In the genomic region with DNA sequence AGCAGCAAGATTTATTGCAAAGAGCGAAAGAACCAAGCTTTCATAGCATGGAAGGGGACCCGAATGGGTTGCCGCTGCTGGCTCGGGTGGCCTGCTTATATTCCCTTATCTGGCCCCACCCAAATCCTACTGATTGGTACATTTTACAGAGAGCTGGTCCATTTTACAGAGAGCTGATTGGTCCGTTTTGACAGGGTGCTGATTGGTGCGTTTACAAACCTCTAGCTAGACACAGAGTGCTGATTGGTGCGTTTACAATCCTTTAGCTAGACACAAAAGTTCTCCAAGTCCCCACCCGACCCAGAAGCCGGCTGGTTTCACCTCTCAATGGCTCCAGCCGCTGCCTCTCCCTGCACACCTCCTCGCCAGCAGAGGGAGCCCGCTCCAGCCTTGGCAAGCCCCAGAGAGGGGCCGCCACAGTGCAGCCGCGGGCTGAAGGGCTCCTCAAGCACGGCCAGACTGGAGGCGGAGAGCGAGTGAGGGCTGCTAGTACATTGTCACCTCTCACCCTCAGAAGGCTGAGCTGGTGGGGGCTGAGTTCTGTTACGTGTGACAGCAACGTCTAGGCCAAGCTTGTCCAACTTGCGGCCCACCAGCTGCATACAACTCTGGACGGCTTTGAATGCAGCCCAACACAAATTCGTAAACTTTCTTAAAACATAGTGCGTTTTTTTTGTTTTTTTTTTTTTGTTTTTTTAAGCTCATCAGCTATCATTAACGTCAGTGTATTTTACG, we compare ENCODE assay signal across 1 cellular context.
TF ChIP-seq lines count a peak whose summit lies in the region.

No MANE protein-coding gene starts in this region.

TF ChIP-seq in HepG2, 621 proteins besides CTCF, POLR2A, EP300 and RAD21 (continued from another document and continues in another):
- TF ChIP-seq, protein P1, sequence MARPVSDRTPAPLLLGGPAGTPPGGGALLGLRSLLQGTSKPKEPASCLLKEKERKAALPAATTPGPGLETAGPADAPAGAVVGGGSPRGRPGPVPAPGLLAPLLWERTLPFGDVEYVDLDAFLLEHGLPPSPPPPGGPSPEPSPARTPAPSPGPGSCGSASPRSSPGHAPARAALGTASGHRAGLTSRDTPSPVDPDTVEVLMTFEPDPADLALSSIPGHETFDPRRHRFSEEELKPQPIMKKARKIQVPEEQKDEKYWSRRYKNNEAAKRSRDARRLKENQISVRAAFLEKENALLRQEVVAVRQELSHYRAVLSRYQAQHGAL (CRISPR knock-in tag; IDR thresholded peaks at IDR 0.05; ENCODE audit: not compliant biosample characterization) = no peak
- TF ChIP-seq, protein P2, sequence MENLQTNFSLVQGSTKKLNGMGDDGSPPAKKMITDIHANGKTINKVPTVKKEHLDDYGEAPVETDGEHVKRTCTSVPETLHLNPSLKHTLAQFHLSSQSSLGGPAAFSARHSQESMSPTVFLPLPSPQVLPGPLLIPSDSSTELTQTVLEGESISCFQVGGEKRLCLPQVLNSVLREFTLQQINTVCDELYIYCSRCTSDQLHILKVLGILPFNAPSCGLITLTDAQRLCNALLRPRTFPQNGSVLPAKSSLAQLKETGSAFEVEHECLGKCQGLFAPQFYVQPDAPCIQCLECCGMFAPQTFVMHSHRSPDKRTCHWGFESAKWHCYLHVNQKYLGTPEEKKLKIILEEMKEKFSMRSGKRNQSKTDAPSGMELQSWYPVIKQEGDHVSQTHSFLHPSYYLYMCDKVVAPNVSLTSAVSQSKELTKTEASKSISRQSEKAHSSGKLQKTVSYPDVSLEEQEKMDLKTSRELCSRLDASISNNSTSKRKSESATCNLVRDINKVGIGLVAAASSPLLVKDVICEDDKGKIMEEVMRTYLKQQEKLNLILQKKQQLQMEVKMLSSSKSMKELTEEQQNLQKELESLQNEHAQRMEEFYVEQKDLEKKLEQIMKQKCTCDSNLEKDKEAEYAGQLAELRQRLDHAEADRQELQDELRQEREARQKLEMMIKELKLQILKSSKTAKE (CRISPR knock-in tag; IDR thresholded peaks at IDR 0.05; ENCODE audit: borderline replicate concordance) = no peak
- TF ChIP-seq ZNF652 (CRISPR knock-in tag; IDR thresholded peaks at IDR 0.05; ENCODE audit: borderline replicate concordance, low read depth) (0 out of 2 replicates have a peak, but pooled peaks have one; percentile 5), ZNF468 (CRISPR knock-in tag; IDR thresholded peaks at IDR 0.05) (no peak), ZBTB38 (CRISPR knock-in tag; IDR thresholded peaks at IDR 0.05) (peak; percentile 42; the same call in 1 of the 2 replicates), RFX1 (IDR thresholded peaks at IDR 0.05) (no peak), HNF4G (IDR thresholded peaks at IDR 0.05; ENCODE audit: borderline replicate concordance, low read depth, low read length) (no peak), HNF4G (CRISPR knock-in tag; IDR thresholded peaks at IDR 0.05; ENCODE audit: borderline replicate concordance, low read depth) (no peak), ZNF567 (CRISPR knock-in tag; IDR thresholded peaks at IDR 0.05; ENCODE audit: borderline replicate concordance) (0 out of 2 replicates have a peak, but pooled peaks have one; percentile 35), ZNF598 (CRISPR knock-in tag; IDR thresholded peaks at IDR 0.05; ENCODE audit: borderline replicate concordance) (peak; percentile 81; the same call in 1 of the 2 replicates), SALL1 (CRISPR knock-in tag; IDR thresholded peaks at IDR 0.05) (peak; percentile 73), XRCC5 (optimal IDR thresholded peaks at IDR 0.05; ENCODE audit: low read length) (peak; percentile 78), RFX5 (IDR thresholded peaks at IDR 0.05; ENCODE audit: low read depth, low read length) (no peak), NFIB (CRISPR knock-in tag; IDR thresholded peaks at IDR 0.05; ENCODE audit: borderline replicate concordance) (no peak), SMAD3 (CRISPR knock-in tag; IDR thresholded peaks at IDR 0.05) (no peak), KDM5A (IDR thresholded peaks at IDR 0.05; ENCODE audit: borderline replicate concordance, low read length) (no peak), ETV6 (CRISPR knock-in tag; conservative IDR thresholded peaks at IDR 0.05) (no peak), ZNF350 (CRISPR knock-in tag; IDR thresholded peaks at IDR 0.05; ENCODE audit: borderline replicate concordance, low read depth) (peak; percentile 85; the same call in 1 of the 2 replicates), KLF15 (CRISPR knock-in tag; IDR thresholded peaks at IDR 0.05; ENCODE audit: borderline replicate concordance) (no peak), ZNF670 (CRISPR knock-in tag; IDR thresholded peaks at IDR 0.05; ENCODE audit: borderline replicate concordance) (no peak), RFXAP (CRISPR knock-in tag; IDR thresholded peaks at IDR 0.05; ENCODE audit: borderline replicate concordance) (no peak), TCF7L2 (IDR thresholded peaks at IDR 0.05; ENCODE audit: low read depth, low read length) (no peak), FOXO1 (CRISPR knock-in tag; IDR thresholded peaks at IDR 0.05) (no peak), HDAC1 (CRISPR knock-in tag; IDR thresholded peaks at IDR 0.05) (peak; percentile 21; the same call in 1 of the 2 replicates), JUN (CRISPR knock-in tag; IDR thresholded peaks at IDR 0.05) (no peak), POLR2G (IDR thresholded peaks at IDR 0.05; ENCODE audit: low read depth, low read length) (no peak), ZNF781 (CRISPR knock-in tag; IDR thresholded peaks at IDR 0.05; ENCODE audit: borderline replicate concordance, not compliant biosample characterization) (peak; percentile 48), MYC (CRISPR knock-in tag; IDR thresholded peaks at IDR 0.05; ENCODE audit: borderline replicate concordance) (no peak; the same call in 1 of the 2 replicates)
- TF ChIP-seq, protein P3, sequence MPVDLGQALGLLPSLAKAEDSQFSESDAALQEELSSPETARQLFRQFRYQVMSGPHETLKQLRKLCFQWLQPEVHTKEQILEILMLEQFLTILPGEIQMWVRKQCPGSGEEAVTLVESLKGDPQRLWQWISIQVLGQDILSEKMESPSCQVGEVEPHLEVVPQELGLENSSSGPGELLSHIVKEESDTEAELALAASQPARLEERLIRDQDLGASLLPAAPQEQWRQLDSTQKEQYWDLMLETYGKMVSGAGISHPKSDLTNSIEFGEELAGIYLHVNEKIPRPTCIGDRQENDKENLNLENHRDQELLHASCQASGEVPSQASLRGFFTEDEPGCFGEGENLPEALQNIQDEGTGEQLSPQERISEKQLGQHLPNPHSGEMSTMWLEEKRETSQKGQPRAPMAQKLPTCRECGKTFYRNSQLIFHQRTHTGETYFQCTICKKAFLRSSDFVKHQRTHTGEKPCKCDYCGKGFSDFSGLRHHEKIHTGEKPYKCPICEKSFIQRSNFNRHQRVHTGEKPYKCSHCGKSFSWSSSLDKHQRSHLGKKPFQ (CRISPR knock-in tag; IDR thresholded peaks at IDR 0.05; ENCODE audit: insufficient replicate concordance) = peak; percentile 38
- TF ChIP-seq, protein P4, sequence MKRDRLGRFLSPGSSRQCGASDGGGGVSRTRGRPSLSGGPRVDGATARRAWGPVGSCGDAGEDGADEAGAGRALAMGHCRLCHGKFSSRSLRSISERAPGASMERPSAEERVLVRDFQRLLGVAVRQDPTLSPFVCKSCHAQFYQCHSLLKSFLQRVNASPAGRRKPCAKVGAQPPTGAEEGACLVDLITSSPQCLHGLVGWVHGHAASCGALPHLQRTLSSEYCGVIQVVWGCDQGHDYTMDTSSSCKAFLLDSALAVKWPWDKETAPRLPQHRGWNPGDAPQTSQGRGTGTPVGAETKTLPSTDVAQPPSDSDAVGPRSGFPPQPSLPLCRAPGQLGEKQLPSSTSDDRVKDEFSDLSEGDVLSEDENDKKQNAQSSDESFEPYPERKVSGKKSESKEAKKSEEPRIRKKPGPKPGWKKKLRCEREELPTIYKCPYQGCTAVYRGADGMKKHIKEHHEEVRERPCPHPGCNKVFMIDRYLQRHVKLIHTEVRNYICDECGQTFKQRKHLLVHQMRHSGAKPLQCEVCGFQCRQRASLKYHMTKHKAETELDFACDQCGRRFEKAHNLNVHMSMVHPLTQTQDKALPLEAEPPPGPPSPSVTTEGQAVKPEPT (CRISPR knock-in tag; IDR thresholded peaks at IDR 0.05; ENCODE audit: low read depth) = no peak
- TF ChIP-seq, protein P5, sequence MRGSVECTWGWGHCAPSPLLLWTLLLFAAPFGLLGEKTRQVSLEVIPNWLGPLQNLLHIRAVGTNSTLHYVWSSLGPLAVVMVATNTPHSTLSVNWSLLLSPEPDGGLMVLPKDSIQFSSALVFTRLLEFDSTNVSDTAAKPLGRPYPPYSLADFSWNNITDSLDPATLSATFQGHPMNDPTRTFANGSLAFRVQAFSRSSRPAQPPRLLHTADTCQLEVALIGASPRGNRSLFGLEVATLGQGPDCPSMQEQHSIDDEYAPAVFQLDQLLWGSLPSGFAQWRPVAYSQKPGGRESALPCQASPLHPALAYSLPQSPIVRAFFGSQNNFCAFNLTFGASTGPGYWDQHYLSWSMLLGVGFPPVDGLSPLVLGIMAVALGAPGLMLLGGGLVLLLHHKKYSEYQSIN (CRISPR knock-in tag; IDR thresholded peaks at IDR 0.05; ENCODE audit: borderline replicate concordance) = no peak
- TF ChIP-seq, protein P6, sequence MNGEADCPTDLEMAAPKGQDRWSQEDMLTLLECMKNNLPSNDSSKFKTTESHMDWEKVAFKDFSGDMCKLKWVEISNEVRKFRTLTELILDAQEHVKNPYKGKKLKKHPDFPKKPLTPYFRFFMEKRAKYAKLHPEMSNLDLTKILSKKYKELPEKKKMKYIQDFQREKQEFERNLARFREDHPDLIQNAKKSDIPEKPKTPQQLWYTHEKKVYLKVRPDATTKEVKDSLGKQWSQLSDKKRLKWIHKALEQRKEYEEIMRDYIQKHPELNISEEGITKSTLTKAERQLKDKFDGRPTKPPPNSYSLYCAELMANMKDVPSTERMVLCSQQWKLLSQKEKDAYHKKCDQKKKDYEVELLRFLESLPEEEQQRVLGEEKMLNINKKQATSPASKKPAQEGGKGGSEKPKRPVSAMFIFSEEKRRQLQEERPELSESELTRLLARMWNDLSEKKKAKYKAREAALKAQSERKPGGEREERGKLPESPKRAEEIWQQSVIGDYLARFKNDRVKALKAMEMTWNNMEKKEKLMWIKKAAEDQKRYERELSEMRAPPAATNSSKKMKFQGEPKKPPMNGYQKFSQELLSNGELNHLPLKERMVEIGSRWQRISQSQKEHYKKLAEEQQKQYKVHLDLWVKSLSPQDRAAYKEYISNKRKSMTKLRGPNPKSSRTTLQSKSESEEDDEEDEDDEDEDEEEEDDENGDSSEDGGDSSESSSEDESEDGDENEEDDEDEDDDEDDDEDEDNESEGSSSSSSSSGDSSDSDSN (CRISPR knock-in tag; IDR thresholded peaks at IDR 0.05) = peak; percentile 80
- TF ChIP-seq, protein P7, sequence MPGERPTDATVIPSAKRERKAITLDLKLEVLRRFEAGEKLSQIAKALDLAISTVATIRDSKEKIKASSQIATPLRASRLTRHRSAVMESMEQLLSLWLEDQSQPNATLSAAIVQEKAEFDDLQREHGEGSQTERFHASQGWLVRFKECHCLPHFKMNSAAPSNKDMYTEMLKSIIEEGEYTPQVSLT (CRISPR knock-in tag; IDR thresholded peaks at IDR 0.05; ENCODE audit: borderline replicate concordance, low read depth) = no peak
- TF ChIP-seq, protein P8, sequence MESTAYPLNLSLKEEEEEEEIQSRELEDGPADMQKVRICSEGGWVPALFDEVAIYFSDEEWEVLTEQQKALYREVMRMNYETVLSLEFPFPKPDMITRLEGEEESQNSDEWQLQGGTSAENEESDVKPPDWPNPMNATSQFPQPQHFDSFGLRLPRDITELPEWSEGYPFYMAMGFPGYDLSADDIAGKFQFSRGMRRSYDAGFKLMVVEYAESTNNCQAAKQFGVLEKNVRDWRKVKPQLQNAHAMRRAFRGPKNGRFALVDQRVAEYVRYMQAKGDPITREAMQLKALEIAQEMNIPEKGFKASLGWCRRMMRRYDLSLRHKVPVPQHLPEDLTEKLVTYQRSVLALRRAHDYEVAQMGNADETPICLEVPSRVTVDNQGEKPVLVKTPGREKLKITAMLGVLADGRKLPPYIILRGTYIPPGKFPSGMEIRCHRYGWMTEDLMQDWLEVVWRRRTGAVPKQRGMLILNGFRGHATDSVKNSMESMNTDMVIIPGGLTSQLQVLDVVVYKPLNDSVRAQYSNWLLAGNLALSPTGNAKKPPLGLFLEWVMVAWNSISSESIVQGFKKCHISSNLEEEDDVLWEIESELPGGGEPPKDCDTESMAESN (CRISPR knock-in tag; conservative IDR thresholded peaks at IDR 0.05) = 0 out of 2 replicates have a peak, but pooled peaks have one; percentile 42
- TF ChIP-seq, protein P9, sequence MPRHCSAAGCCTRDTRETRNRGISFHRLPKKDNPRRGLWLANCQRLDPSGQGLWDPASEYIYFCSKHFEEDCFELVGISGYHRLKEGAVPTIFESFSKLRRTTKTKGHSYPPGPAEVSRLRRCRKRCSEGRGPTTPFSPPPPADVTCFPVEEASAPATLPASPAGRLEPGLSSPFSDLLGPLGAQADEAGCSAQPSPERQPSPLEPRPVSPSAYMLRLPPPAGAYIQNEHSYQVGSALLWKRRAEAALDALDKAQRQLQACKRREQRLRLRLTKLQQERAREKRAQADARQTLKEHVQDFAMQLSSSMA (CRISPR knock-in tag; IDR thresholded peaks at IDR 0.05) = no peak
- TF ChIP-seq, protein P10, sequence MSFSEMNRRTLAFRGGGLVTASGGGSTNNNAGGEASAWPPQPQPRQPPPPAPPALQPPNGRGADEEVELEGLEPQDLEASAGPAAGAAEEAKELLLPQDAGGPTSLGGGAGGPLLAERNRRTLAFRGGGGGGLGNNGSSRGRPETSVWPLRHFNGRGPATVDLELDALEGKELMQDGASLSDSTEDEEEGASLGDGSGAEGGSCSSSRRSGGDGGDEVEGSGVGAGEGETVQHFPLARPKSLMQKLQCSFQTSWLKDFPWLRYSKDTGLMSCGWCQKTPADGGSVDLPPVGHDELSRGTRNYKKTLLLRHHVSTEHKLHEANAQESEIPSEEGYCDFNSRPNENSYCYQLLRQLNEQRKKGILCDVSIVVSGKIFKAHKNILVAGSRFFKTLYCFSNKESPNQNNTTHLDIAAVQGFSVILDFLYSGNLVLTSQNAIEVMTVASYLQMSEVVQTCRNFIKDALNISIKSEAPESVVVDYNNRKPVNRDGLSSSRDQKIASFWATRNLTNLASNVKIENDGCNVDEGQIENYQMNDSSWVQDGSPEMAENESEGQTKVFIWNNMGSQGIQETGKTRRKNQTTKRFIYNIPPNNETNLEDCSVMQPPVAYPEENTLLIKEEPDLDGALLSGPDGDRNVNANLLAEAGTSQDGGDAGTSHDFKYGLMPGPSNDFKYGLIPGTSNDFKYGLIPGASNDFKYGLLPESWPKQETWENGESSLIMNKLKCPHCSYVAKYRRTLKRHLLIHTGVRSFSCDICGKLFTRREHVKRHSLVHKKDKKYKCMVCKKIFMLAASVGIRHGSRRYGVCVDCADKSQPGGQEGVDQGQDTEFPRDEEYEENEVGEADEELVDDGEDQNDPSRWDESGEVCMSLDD (CRISPR knock-in tag; IDR thresholded peaks at IDR 0.05; ENCODE audit: borderline replicate concordance) = no peak
- TF ChIP-seq, protein P11, sequence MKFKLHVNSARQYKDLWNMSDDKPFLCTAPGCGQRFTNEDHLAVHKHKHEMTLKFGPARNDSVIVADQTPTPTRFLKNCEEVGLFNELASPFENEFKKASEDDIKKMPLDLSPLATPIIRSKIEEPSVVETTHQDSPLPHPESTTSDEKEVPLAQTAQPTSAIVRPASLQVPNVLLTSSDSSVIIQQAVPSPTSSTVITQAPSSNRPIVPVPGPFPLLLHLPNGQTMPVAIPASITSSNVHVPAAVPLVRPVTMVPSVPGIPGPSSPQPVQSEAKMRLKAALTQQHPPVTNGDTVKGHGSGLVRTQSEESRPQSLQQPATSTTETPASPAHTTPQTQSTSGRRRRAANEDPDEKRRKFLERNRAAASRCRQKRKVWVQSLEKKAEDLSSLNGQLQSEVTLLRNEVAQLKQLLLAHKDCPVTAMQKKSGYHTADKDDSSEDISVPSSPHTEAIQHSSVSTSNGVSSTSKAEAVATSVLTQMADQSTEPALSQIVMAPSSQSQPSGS (CRISPR knock-in tag; IDR thresholded peaks at IDR 0.05) = no peak
